ENCODE assay signal across 8 cellular contexts in the genomic region with DNA sequence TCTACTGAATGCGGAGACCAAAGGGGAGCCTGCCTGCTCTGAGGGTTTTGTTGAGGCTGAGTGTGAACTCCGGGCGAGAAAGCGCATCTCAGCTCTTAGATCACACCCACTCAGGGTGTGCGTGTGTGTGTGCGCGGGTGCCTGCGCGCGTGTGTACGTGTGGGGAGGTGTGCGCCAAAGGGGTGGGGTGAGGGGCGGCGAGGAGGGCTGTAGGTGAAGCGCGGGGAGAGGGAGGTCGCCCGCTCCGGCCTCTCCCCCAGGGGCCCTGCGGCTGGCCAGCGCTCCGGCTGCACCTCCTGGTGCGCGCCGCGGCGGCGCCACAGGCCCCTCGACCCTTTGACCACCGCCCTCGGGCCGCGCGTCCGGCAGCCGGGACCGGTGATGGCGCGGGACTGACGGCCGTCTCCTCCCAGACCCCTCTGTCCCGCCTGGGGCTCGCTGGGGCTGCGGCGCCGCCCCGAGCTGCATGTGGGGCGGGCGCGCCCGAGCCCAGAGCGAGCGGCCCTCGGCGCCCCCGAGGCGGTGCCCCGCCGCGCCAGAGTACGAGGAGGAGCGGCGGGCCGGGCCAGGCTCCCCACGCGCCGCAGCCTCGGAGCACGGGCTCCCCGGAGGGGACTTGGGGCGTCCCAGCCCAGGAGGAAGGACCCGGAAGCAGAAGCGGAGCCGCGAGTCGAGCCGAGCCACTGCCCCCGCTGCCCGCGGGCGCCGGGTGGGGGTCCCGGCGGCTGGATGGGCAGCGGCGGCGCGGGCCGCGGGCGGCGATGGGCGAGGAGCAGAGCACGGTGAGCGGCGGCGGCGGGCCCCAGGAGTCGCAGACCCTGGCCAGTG. TPM values are rescaled to one million over a fixed set of nuclear protein-coding genes. Genes with fewer than 3 reads are reported as not detected.
DNase-seq lines count a peak whose midpoint lies in the region; ATAC-seq and TF ChIP-seq lines count a peak whose summit lies in the region.

A gene with protein sequence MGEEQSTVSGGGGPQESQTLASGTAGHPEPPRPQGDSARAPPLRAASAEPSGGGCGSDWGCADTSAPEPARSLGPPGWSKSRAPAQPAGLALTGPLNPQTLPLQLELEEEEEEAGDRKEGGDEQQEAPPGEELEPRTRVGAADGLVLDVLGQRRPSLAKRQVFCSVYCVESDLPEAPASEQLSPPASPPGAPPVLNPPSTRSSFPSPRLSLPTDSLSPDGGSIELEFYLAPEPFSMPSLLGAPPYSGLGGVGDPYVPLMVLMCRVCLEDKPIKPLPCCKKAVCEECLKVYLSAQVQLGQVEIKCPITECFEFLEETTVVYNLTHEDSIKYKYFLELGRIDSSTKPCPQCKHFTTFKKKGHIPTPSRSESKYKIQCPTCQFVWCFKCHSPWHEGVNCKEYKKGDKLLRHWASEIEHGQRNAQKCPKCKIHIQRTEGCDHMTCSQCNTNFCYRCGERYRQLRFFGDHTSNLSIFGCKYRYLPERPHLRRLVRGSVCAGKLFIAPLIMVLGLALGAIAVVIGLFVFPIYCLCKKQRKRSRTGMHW (plus strand): TSS at position 654 of the 828 bp plus-strand sequence. CDS start 108 bp downstream, at position 762.

- TF ChIP-seq CTCF in nephron progenitor cell (IDR thresholded peaks at IDR 0.05), result no peak

- H3K27ac Mint-ChIP-seq in activated T-cell treated with anti-CD3 and anti-CD28 coated beads, Interleukin-2, amount 50 U/mL, for 24 hours, result peak within 1 kb of the TSS; percentile 40
- peak within 1 kb of the TSS; percentile 24 for H3K27ac Mint-ChIP-seq in activated naive CD8-positive, alpha-beta T cell
- H3K27ac Mint-ChIP-seq in nephron progenitor cell, result peak within 1 kb of the TSS; percentile 88

- no peaks in the 10 kb centered on the region for H3K36me3 Mint-ChIP-seq in activated T-cell treated with anti-CD3 and anti-CD28 coated beads, Interleukin-2, amount 50 U/mL, for 24 hours (ENCODE audit: low read depth)
- no peaks in the 10 kb centered on the region for H3K36me3 Mint-ChIP-seq in activated naive CD8-positive, alpha-beta T cell
- H3K36me3 Mint-ChIP-seq in nephron progenitor cell (ENCODE audit: low read depth), result peaks cover 12% of the 10 kb centered on the region

- peaks cover 24% of the 10 kb centered on the region for H3K4me1 Mint-ChIP-seq in activated T-cell treated with anti-CD3 and anti-CD28 coated beads, Interleukin-2, amount 50 U/mL, for 24 hours (ENCODE audit: low read depth)
- peaks cover 15% of the 10 kb centered on the region for H3K4me1 Mint-ChIP-seq in activated naive CD8-positive, alpha-beta T cell (ENCODE audit: low read depth)
- H3K4me1 Mint-ChIP-seq in nephron progenitor cell, result peaks cover 52% of the 10 kb centered on the region

- peaks cover 57% of the 10 kb centered on the region for H3K27me3 Mint-ChIP-seq in activated T-cell treated with anti-CD3 and anti-CD28 coated beads, Interleukin-2, amount 50 U/mL, for 24 hours
- H3K27me3 Mint-ChIP-seq in activated naive CD8-positive, alpha-beta T cell, result peaks cover 35% of the 10 kb centered on the region
- H3K27me3 Mint-ChIP-seq in nephron progenitor cell (ENCODE audit: low read depth, poor library complexity), result no peaks in the 10 kb centered on the region

- peak within 1 kb of the TSS; percentile 70 for H3K4me3 Mint-ChIP-seq in activated T-cell treated with anti-CD3 and anti-CD28 coated beads, Interleukin-2, amount 50 U/mL, for 24 hours
- H3K4me3 Mint-ChIP-seq in activated naive CD8-positive, alpha-beta T cell, result peak within 1 kb of the TSS; percentile 80
- H3K4me3 Mint-ChIP-seq in nephron progenitor cell, result peak within 1 kb of the TSS; percentile 94

- peak; percentile 35 for DNase-seq in activated T-cell treated with anti-CD3 and anti-CD28 coated beads, Interleukin-2, amount 50 U/mL, for 24 hours
- no peak for DNase-seq in activated T-cell treated with anti-CD3 and anti-CD28 coated beads, Interleukin-2, amount 50 U/mL, for 1 hour
- peak; percentile 90 for DNase-seq in NCI-H146 (lab: John Stamatoyannopoulos, UW)
- no peak for DNase-seq in glomerular endothelial cell (ENCODE audit: extremely low read depth, low read depth, low spot score)
- peak; percentile 73 for DNase-seq in nephron progenitor cell

- ATAC-seq in GM21529 (IDR thresholded peaks at IDR 0.05; ENCODE audit: unreplicated experiment) (no peak), HG03378 (IDR thresholded peaks at IDR 0.05; ENCODE audit: unreplicated experiment) (no peak)

- H3K9me3 Mint-ChIP-seq in activated T-cell treated with anti-CD3 and anti-CD28 coated beads, Interleukin-2, amount 50 U/mL, for 24 hours, result no peaks in the 10 kb centered on the region
- H3K9me3 Mint-ChIP-seq in activated naive CD8-positive, alpha-beta T cell (ENCODE audit: low read depth), result no peaks in the 10 kb centered on the region
- no peaks in the 10 kb centered on the region for H3K9me3 Mint-ChIP-seq in nephron progenitor cell

RNA-seq across cellular contexts. Expression of the gene that starts here (rescaled TPM):
- 8.9 and 15.2 TPM in 2 replicates for total RNA-seq in glomerular endothelial cell

Comparison
In these comparisons a context has a peak if more than half of its experiments do, and no peak if none do; other contexts are left out.
1. DNase-seq: peak in activated T-cell treated with anti-CD3 and anti-CD28 coated beads, Interleukin-2, amount 50 U/mL, for 24 hours (single experiment), NCI-H146 (single experiment) and nephron progenitor cell (single experiment); none in activated T-cell treated with anti-CD3 and anti-CD28 coated beads, Interleukin-2, amount 50 U/mL, for 1 hour (single experiment) and glomerular endothelial cell (single experiment).
2. H3K27ac Mint-ChIP-seq: peak in every context shown above with its lines; median percentile 88 in nephron progenitor cell; 40 in activated T-cell treated with anti-CD3 and anti-CD28 coated beads, Interleukin-2, amount 50 U/mL, for 24 hours; 24 in activated naive CD8-positive, alpha-beta T cell.
3. Peak in every context shown above with its lines, with median percentiles within 50 percentile points of each other: H3K4me3 Mint-ChIP-seq.